Comparison of ENCODE assay signal across 1 cellular context in the genomic region with DNA sequence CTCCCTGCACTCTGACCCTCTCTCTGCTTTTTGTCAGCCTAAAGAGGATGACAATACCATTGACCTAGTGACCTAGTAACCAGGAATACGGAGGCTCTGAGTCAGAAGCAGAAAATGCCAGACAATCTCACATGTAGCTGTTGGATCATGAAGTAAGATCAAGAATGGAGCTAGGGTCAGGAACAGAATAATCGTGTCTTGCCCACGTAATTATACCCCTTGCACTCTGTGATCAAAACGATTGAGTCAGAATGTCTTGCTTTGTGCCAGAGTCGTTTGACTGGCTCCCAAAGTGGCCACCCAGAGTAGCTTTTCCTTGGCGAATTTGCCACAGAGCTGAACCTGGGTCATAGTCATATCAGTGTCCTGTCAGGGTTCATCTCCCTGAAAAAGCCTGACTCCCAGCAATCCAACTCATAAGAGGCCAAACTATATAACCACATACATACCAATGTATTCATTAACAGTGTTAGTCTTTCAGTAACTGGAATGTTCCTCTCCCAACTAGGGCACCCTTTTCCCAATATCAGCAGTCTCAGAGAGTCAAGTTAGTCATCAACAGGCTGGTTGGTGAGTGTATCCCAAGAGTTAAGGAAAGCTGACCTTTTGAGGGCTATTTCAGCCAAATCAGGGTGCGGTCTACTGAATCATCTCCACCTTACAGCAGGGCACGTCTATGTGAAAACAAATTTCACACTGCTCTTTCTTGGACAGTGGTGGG.
TF ChIP-seq lines count a peak whose summit lies in the region.

No MANE protein-coding gene starts in this region.

TF ChIP-seq in endothelial cell of umbilical vein, 7 proteins besides CTCF, POLR2A, EP300 and RAD21:
- TF ChIP-seq JUN (IDR thresholded peaks at IDR 0.05; ENCODE audit: borderline replicate concordance, insufficient read depth, insufficient read length, low read depth), result peak; percentile 26
- TF ChIP-seq MYC (IDR thresholded peaks at IDR 0.05; ENCODE audit: low read depth, low read length), result no peak
- no peak for TF ChIP-seq EZH2 (IDR thresholded peaks at IDR 0.05; ENCODE audit: borderline replicate concordance, low read depth, low read length, severe bottlenecking)
- TF ChIP-seq, protein P1, sequence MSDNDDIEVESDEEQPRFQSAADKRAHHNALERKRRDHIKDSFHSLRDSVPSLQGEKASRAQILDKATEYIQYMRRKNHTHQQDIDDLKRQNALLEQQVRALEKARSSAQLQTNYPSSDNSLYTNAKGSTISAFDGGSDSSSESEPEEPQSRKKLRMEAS (IDR thresholded peaks at IDR 0.05; ENCODE audit: insufficient read depth, insufficient read length), result no peak
- TF ChIP-seq GATA2 (IDR thresholded peaks at IDR 0.05; ENCODE audit: insufficient read depth, insufficient read length, low read depth, low read length), result peak; percentile 69
- peak; percentile 42 for TF ChIP-seq POLR2AphosphoS5 (IDR thresholded peaks at IDR 0.05; ENCODE audit: insufficient read depth, low read depth, low read length)
- TF ChIP-seq FOS (IDR thresholded peaks at IDR 0.05; ENCODE audit: borderline replicate concordance, insufficient read depth, low read length), result peak; percentile 72
TF ChIP-seq in endothelial cell of umbilical vein: peak in this region for 4.
